1 cellular context compared by ENCODE assay signal in the genomic region with DNA sequence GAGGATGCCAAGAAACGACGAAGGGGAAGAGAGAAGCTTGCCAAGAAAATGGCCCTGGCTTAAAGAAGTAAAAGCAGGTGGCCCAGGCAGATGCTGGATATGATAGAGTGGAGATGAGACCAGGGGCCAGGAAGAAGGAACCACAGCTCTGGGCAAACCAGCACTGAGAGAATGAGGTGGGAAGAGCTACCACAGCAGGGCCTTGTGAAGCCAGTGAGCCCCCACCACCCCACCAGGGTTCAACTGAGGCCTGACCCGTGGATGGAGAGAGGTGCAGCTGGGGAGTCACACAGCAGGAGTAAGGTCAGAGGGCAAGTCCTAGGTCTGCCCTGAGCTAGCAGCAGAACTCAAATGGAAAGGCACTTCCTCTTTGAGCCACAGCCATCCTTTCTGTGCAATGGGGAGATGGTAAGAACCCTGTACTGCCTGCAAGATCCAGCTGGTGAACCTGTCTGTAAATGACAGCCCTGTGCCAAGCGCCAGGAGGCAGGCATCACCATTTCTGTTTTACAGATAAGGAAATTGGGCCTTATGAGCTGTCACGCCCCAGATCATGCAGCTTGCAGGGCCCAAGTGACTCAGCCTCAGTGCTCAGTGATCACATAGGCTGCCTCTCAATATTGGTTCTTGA.
TF ChIP-seq lines count a peak whose summit lies in the region.

No MANE protein-coding gene starts in this region.

TF ChIP-seq in IMR-90, 13 proteins besides CTCF, POLR2A, EP300 and RAD21 (continued from another document):
- TF ChIP-seq CEBPB (IDR thresholded peaks at IDR 0.05; ENCODE audit: low read depth, low read length), result no peak
- no peak for TF ChIP-seq CHD1 (IDR thresholded peaks at IDR 0.05; ENCODE audit: low read depth, low read length)
- TF ChIP-seq SMC3 (IDR thresholded peaks at IDR 0.05; ENCODE audit: low read depth, low read length), result no peak
- no peak for TF ChIP-seq RFX5 (IDR thresholded peaks at IDR 0.05; ENCODE audit: low read depth, low read length)
